ENCODE assay signal across 19 cellular contexts in genomic region chr2:153986488-153987229, GRCh38.
DNase-seq lines count a peak whose midpoint lies in the region; ATAC-seq lines count a peak whose summit lies in the region.
"Had no signal": no experiment of that assay in that cellular context is flagged by ENCODE, and none has a peak within 500 bp of the region (broad histone marks: within the 10 kb centered on the region; RNA-seq: fewer than 3 reads in every experiment).

No MANE protein-coding gene starts in this region.

- no peak overlapping the region for H3K4me3 ChIP-seq in HUES6 (ENCODE audit: low read depth, low read length)
- H3K4me3 ChIP-seq: coronary artery, sigmoid colon had no signal

- no peak for ATAC-seq in HG03460 (IDR thresholded peaks at IDR 0.05; ENCODE audit: unreplicated experiment)
- ATAC-seq: activated CD4-positive, CD25-positive, alpha-beta regulatory T cell treated with anti-CD3 and anti-CD28 coated beads, Interleukin-2, amount 50 U/mL, for 24 hours; activated CD8-positive, alpha-beta memory T cell treated with anti-CD3 and anti-CD28 coated beads, Interleukin-2, amount 10 ng/mL, durations not matched to agents 7 days and 5 days; Right ventricle myocardium inferior; T-helper 17 cell had no signal

- no peaks in the 10 kb centered on the region for H3K27me3 ChIP-seq in HUES6 (ENCODE audit: control insufficient read depth, insufficient read depth, low read length)
- H3K27me3 ChIP-seq: sigmoid colon had no signal

- no peaks in the 10 kb centered on the region for H3K9me3 ChIP-seq in HUES6 (ENCODE audit: control insufficient read depth, insufficient read depth, low read depth, low read length)
- H3K9me3 ChIP-seq: Caco-2, sigmoid colon had no signal

- no peaks in the 10 kb centered on the region for H3K36me3 ChIP-seq in HUES6 (ENCODE audit: control insufficient read depth, insufficient read depth, low read length)
- H3K36me3 ChIP-seq: sigmoid colon had no signal

- peaks cover 16% of the 10 kb centered on the region for H3K4me1 ChIP-seq in HUES6 (ENCODE audit: control insufficient read depth, insufficient read depth, low read length)
- H3K4me1 ChIP-seq: Caco-2, sigmoid colon had no signal

- DNase-seq in COLO829 (ENCODE audit: low spot score): peak; percentile 76
- DNase-seq in astrocyte of the hippocampus (ENCODE audit: low read depth, low spot score): peak; percentile 59
- DNase-seq in myocyte (ENCODE audit: low read depth): peak; percentile 30
- no peak for DNase-seq in islet precursor cell
- no peak for DNase-seq in kidney tubule cell (ENCODE audit: low spot score)
- DNase-seq in DMS79 treated with DMSO at 0.1 percent for 48 hours (lab: John Stamatoyannopoulos, UW): no peak
- DNase-seq: activated CD8-positive, alpha-beta memory T cell treated with anti-CD3 and anti-CD28 coated beads, Interleukin-2, amount 10 ng/mL, durations not matched to agents 7 days and 5 days; activated effector memory CD4-positive, alpha-beta T cell treated with anti-CD3 and anti-CD28 coated beads, Interleukin-2, amount 50 U/mL, for 16 hours; Caco-2; GDM1; immature natural killer cell; NCI-H1930; sigmoid colon; T-helper 17 cell had no signal

- H3K27ac ChIP-seq in HUES6 (ENCODE audit: low read depth, low read length): peak overlapping the region; percentile 45; the same call in 1 of the 2 replicates
- H3K27ac ChIP-seq: coronary artery, sigmoid colon had no signal

- H3K9ac ChIP-seq in HUES6 (ENCODE audit: low read length): no peak overlapping the region

Comparison
In these comparisons a context has a peak if more than half of its experiments do, and no peak if none do; other contexts are left out.
1. DNase-seq: peak in COLO829 (single experiment), astrocyte of the hippocampus (single experiment) and myocyte (single experiment); none in islet precursor cell (single experiment), kidney tubule cell (single experiment) and DMS79 treated with DMSO at 0.1 percent for 48 hours (single experiment).